Comparison of ENCODE assay signal across 26 cellular contexts in genomic region chr22:31647921-31648320, GRCh38. TPM values are rescaled to one million over a fixed set of nuclear protein-coding genes. Genes with fewer than 3 reads are reported as not detected.
DNase-seq lines count a peak whose midpoint lies in the region; FAIRE-seq and TF ChIP-seq lines count a peak whose summit lies in the region.
"Had no signal": no experiment of that assay in that cellular context is flagged by ENCODE, and none has a peak within 500 bp of the region (broad histone marks: within the 10 kb centered on the region; RNA-seq: fewer than 3 reads in every experiment).

No MANE protein-coding gene starts in this region.

- peaks cover under 1% of the 10 kb centered on the region for H3K4me1 Mint-ChIP-seq in Caco-2 (ENCODE audit: low read depth, unreplicated experiment)
- H3K4me1 Mint-ChIP-seq: neural crest cell had no signal

- no peak for TF ChIP-seq POLR2A in spleen (IDR thresholded peaks at IDR 0.05)

- no peak overlapping the region for H2BK120ac ChIP-seq in mesenchymal stem cell (ENCODE audit: low read depth, low read length)

- H3K27ac ChIP-seq in HUES6 (ENCODE audit: low read depth, low read length) (peak overlapping the region; percentile 77), brain microvascular endothelial cell (peak overlapping the region; percentile 92), mesenchymal stem cell (ENCODE audit: low read length, poor library complexity, severe bottlenecking) (peak overlapping the region; percentile 87), spleen (no peak overlapping the region)
- H3K27ac ChIP-seq: ascending aorta, left lung, tibial artery had no signal

- H3K4me3 ChIP-seq in Caco-2 (ENCODE audit: low read depth, low read length) (no peak overlapping the region), HUES6 (ENCODE audit: low read depth, low read length) (peak overlapping the region; percentile 4; the same call in 1 of the 2 replicates), brain microvascular endothelial cell (ENCODE audit: low read depth, low read length) (no peak overlapping the region), mesenchymal stem cell (ENCODE audit: insufficient read depth in 1 of 2, low read depth in 1 of 2, low read length in 2 of 2) (no peak overlapping the region), spleen (no peak overlapping the region)
- H3K4me3 ChIP-seq: ascending aorta, left lung, mucosa of descending colon, tibial artery had no signal

- H3K36me3 ChIP-seq in Caco-2 (ENCODE audit: control insufficient read depth, insufficient read depth, low read length) = no peaks in the 10 kb centered on the region; the same call in 1 of the 2 replicates
- H3K36me3 ChIP-seq in HUES6 (ENCODE audit: control insufficient read depth, insufficient read depth, low read length) = peaks cover 40% of the 10 kb centered on the region
- H3K36me3 ChIP-seq in brain microvascular endothelial cell (replicated peaks) = peaks cover 2% of the 10 kb centered on the region
- H3K36me3 ChIP-seq in mesenchymal stem cell (ENCODE audit: control insufficient read depth in 1 of 2, insufficient read depth in 2 of 2, low read depth in 1 of 2, low read length in 2 of 2) = peaks cover 8 to 32% of the 10 kb centered on the region in 2 experiments
- peaks cover 0 to 68% (median 32%) of the 10 kb centered on the region in 6 donors for H3K36me3 ChIP-seq in spleen

- no peak overlapping the region for H3K23ac ChIP-seq in mesenchymal stem cell (ENCODE audit: low read length in 2 of 2)

- peaks cover 50% of the 10 kb centered on the region for H3K4me1 ChIP-seq in Caco-2
- H3K4me1 ChIP-seq in HUES6 (ENCODE audit: control insufficient read depth, insufficient read depth, low read length) = peaks cover 18% of the 10 kb centered on the region
- peaks cover 28% of the 10 kb centered on the region for H3K4me1 ChIP-seq in mesenchymal stem cell (ENCODE audit: control insufficient read depth, insufficient read depth, low read depth, low read length)
- H3K4me1 ChIP-seq in spleen = peaks cover 3 to 49% (median 21%) of the 10 kb centered on the region in 6 donors
- H3K4me1 ChIP-seq: ascending aorta had no signal

- H3K27me3 Mint-ChIP-seq in Caco-2 (ENCODE audit: insufficient read depth, unreplicated experiment) = no peaks in the 10 kb centered on the region
- H3K27me3 Mint-ChIP-seq: activated CD4-positive, alpha-beta T cell treated with anti-CD3 and anti-CD28 coated beads for 36 hours had no signal

- no peaks in the 10 kb centered on the region for H3K9me3 Mint-ChIP-seq in Caco-2 (ENCODE audit: unreplicated experiment)
- H3K9me3 Mint-ChIP-seq: CD8-positive, alpha-beta T cell; neural crest cell had no signal

- H3K14ac ChIP-seq in mesenchymal stem cell (ENCODE audit: low read length in 2 of 2) = no peak overlapping the region

- BruUV-seq in Caco-2 (replicated peaks; lab: Mats Ljungman, UMichigan) = no TSS peak

- H2BK12ac ChIP-seq in mesenchymal stem cell (ENCODE audit: low read length in 2 of 2) = no peak overlapping the region

- no peak overlapping the region for H3K18ac ChIP-seq in mesenchymal stem cell (ENCODE audit: low read depth in 1 of 2, low read length in 2 of 2)

- peaks cover 7% of the 10 kb centered on the region for H3K79me1 ChIP-seq in mesenchymal stem cell (replicated peaks; ENCODE audit: low read length, poor library complexity, severe bottlenecking)

- no peaks in the 10 kb centered on the region for H3K9me3 ChIP-seq in Caco-2
- no peaks in the 10 kb centered on the region for H3K9me3 ChIP-seq in HUES6 (ENCODE audit: control insufficient read depth, insufficient read depth, low read depth, low read length)
- H3K9me3 ChIP-seq in mesenchymal stem cell (ENCODE audit: control insufficient read depth, low read length) = no peaks in the 10 kb centered on the region
- no peaks in the 10 kb centered on the region for H3K9me3 ChIP-seq in spleen
- H3K9me3 ChIP-seq: ascending aorta, left lung, mucosa of descending colon, tibial artery had no signal

- H4K8ac ChIP-seq in mesenchymal stem cell (ENCODE audit: low read length) = no peak overlapping the region

- WGBS in mesenchymal stem cell = 96% methylated on average over 7 of the region's 7 CpGs
- WGBS in spleen, 5 donors = 96 to 99% (median 97%) methylated on average over 7 of the region's 7 CpGs

- TF ChIP-seq CTCF in Caco-2 (IDR thresholded peaks at IDR 0.05; ENCODE audit: insufficient read depth in 1 of 2, low read depth in 1 of 2, low read length in 1 of 2, severe bottlenecking in 1 of 2, unreplicated experiment in 1 of 2) (no peak), brain microvascular endothelial cell (IDR thresholded peaks at IDR 0.05; ENCODE audit: low read depth, low read length, missing control alignments) (no peak), spleen (IDR thresholded peaks at IDR 0.05 in 8 of 11, conservative IDR thresholded peaks at IDR 0.05 in 3 of 11) (no peak)

- intact Hi-C loops in Caco-2 (cut with micrococcal nuclease; ENCODE audit: unreplicated experiment) (loop anchor here (2.0 kb wide), 1 partner anchor 15 kb away; the partner anchor contains the start of gene PISD), spleen (cut with DNase I; ENCODE audit: low total_unique reads) (no loop called here)

- H4K91ac ChIP-seq in mesenchymal stem cell (ENCODE audit: low read length) = no peak overlapping the region

- peak overlapping the region; percentile 83 for H3K27ac Mint-ChIP-seq in Caco-2 (ENCODE audit: unreplicated experiment)
- H3K27ac Mint-ChIP-seq: CD8-positive, alpha-beta T cell had no signal

- POLR2A ChIA-PET in Caco-2 (lab: Charles Lee) = interaction anchor here (2.3 kb wide), 1 partner anchor 14 kb away, joined by 22 read pairs; the partner anchor contains the start of gene PISD

- no peak overlapping the region for H3K4me2 ChIP-seq in mesenchymal stem cell (ENCODE audit: low read length, poor library complexity, severe bottlenecking)

- no peak for FAIRE-seq in HTR-8/SVneo (lab: Jason Lieb, UNC)
- FAIRE-seq: GM12891, TTC549 had no signal

- DNase-seq in Caco-2 (no peak), brain microvascular endothelial cell (no peak), mesenchymal stem cell (no peak), HTR-8/SVneo (ENCODE audit: insufficient read length, low spot score) (no peak), HK-2 (ENCODE audit: unreplicated experiment) (no peak), NCI-H2029 (lab: John Stamatoyannopoulos, UW) (no peak), spleen (no peak)
- DNase-seq: activated CD4-positive, alpha-beta T cell treated with anti-CD3 and anti-CD28 coated beads for 36 hours; activated CD8-positive, alpha-beta memory T cell treated with anti-CD3 and anti-CD28 coated beads, Interleukin-2, amount 50 U/mL, for 4 hours; activated naive CD4-positive, alpha-beta T cell; CD8-positive, alpha-beta T cell; DMS79 treated with DMSO at 0.1 percent for 48 hours; glutamatergic neuron; left lung; NCI-H1092 treated with DMSO at 0.1 percent for 48 hours; NCI-H510A treated with DMSO at 0.1 percent for 48 hours; stimulated activated CD4-positive, alpha-beta T cell treated with anti-CD3 and anti-CD28 coated beads, Interleukin-2, amount 100 ng/mL, for 24 hours; stimulated activated naive CD4-positive, alpha-beta T cell treated with Interleukin-2 at 50 U/mL for 16 hours; SW 1271; tibial artery had no signal

- peak overlapping the region; percentile 68 for H3K9ac ChIP-seq in HUES6 (ENCODE audit: low read length)
- peak overlapping the region; percentile 56 for H3K9ac ChIP-seq in mesenchymal stem cell (ENCODE audit: low read length)

- H2AK5ac ChIP-seq in mesenchymal stem cell (ENCODE audit: low read length, severe bottlenecking) = peak overlapping the region; percentile 59

- in situ Hi-C loops in brain microvascular endothelial cell (cut with HindIII; ENCODE audit: low pct_ligation_motif_present, low sequenced_read_pairs) = no loop called here

- H2BK5ac ChIP-seq in mesenchymal stem cell (ENCODE audit: low read depth, low read length, poor library complexity, severe bottlenecking) = no peak overlapping the region

- CTCF ChIA-PET in Caco-2 (lab: Charles Lee) = no interaction called here

- no peak overlapping the region for H2AFZ ChIP-seq in mesenchymal stem cell (ENCODE audit: low read depth, low read length)

- H3K4me3 Mint-ChIP-seq in Caco-2 (ENCODE audit: unreplicated experiment) = no peak overlapping the region
- H3K4me3 Mint-ChIP-seq: activated CD4-positive, alpha-beta T cell treated with anti-CD3 and anti-CD28 coated beads for 36 hours; CD8-positive, alpha-beta T cell; neural crest cell had no signal

- no peak overlapping the region for H3K4ac ChIP-seq in mesenchymal stem cell (ENCODE audit: low read depth in 1 of 2, low read length in 2 of 2)

- H3K27me3 ChIP-seq in Caco-2 (replicated peaks; ENCODE audit: control insufficient read depth, insufficient read depth, low read length) (no peaks in the 10 kb centered on the region), HUES6 (ENCODE audit: control insufficient read depth, insufficient read depth, low read length) (no peaks in the 10 kb centered on the region), brain microvascular endothelial cell (replicated peaks) (no peaks in the 10 kb centered on the region), mesenchymal stem cell (ENCODE audit: control insufficient read depth in 1 of 2, insufficient read depth in 1 of 2, low read length in 2 of 2) (no peaks in the 10 kb centered on the region), spleen (replicated peaks in 1 of 7) (no peaks in the 10 kb centered on the region)
- H3K27me3 ChIP-seq: ascending aorta, left lung, tibial artery had no signal

- H3K36me3 Mint-ChIP-seq in Caco-2 (ENCODE audit: insufficient read depth, unreplicated experiment) = peaks cover 53% of the 10 kb centered on the region

- no peak overlapping the region for H2BK15ac ChIP-seq in mesenchymal stem cell (ENCODE audit: low read depth, poor library complexity, severe bottlenecking)

RNA-seq across cellular contexts. Expression of gene PISD, which starts 14.1 kb away (rescaled TPM):
- total RNA-seq in Caco-2 (2022) (56.7 and 58.7 TPM in 2 replicates), spleen (100 to 1,000 TPM in 2 of 7 donors, 10 to 100 TPM in 5; 52.6 to 108 (median 83.0) TPM)
- polyA plus RNA-seq in mesenchymal stem cell (2013, experiment 1 of 2) = 31.5 TPM
- polyA plus RNA-seq in mesenchymal stem cell (2013, experiment 2 of 2) = 31.2 TPM
- 10 to 100 TPM; 27.6 to 41.7 (median 32.1) TPM for polyA plus RNA-seq in spleen

Comparison
In these comparisons a context has a peak if more than half of its experiments do, and no peak if none do; other contexts are left out.
1. H3K27ac ChIP-seq: peak in HUES6 (single experiment), brain microvascular endothelial cell (single experiment) and mesenchymal stem cell (single experiment); none in spleen (0 of 8).